In genomic region chr1:226637147-226637935, GRCh38 we compare ENCODE assay signal across 9 cellular contexts.
A peak's percentile ranks its signal among the peaks of the same experiment; 100 is the strongest.
DNase-seq lines count a peak whose midpoint lies in the region; ATAC-seq and TF ChIP-seq lines count a peak whose summit lies in the region.
"Had no signal": no experiment of that assay in that cellular context is flagged by ENCODE, and none has a peak within 500 bp of the region (broad histone marks: within the 10 kb centered on the region; RNA-seq: fewer than 3 reads in every experiment).

No MANE protein-coding gene starts in this region.

- H3K27ac ChIP-seq in endodermal cell (ENCODE audit: low read depth, low read length) (no peak overlapping the region), A673 (ENCODE audit: low read depth, low read length, poor library complexity, severe bottlenecking) (no peak overlapping the region)

- H3K27me3 ChIP-seq in endodermal cell (ENCODE audit: control insufficient read depth, insufficient read depth, low read length, poor library complexity, severe bottlenecking): no peaks in the 10 kb centered on the region
- H3K27me3 ChIP-seq in A673 (replicated peaks; ENCODE audit: insufficient read depth, low read depth, low read length, poor library complexity): no peaks in the 10 kb centered on the region

- peak; percentile 59 for TF ChIP-seq CTCF in endodermal cell (conservative IDR thresholded peaks at IDR 0.05)
- no peak for TF ChIP-seq CTCF in A673 (conservative IDR thresholded peaks at IDR 0.05; ENCODE audit: low read depth, low read length)

- no peak overlapping the region for H3K27ac Mint-ChIP-seq in endodermal cell

- no peaks in the 10 kb centered on the region for H3K9me3 Mint-ChIP-seq in endodermal cell

- CTCF ChIA-PET in A673 (lab: Charles Lee): no interaction called here

- ATAC-seq in GM21390 (IDR thresholded peaks at IDR 0.05; ENCODE audit: unreplicated experiment): no peak

- 85 to 86% methylated on average over 25 to 29 of the region's 29 CpGs for WGBS in endodermal cell (ENCODE audit: insufficient coverage in 1 of 2, insufficient read length in 1 of 2), 2 experiments

- H3K9ac ChIP-seq in endodermal cell (ENCODE audit: extremely low read depth, low read length, poor library complexity, severe bottlenecking): no peak overlapping the region

- H3K9me3 ChIP-seq in endodermal cell (ENCODE audit: control insufficient read depth, low read length): no peaks in the 10 kb centered on the region
- H3K9me3 ChIP-seq in A673 (ENCODE audit: low read depth, low read length, poor library complexity, severe bottlenecking): no peaks in the 10 kb centered on the region

- no peaks in the 10 kb centered on the region for H3K4me1 Mint-ChIP-seq in endodermal cell

- no TSS peak for BruUV-seq in A673 (replicated peaks; lab: Mats Ljungman, UMichigan)

- DNase-seq in AG08396 (ENCODE audit: low spot score): peak; percentile 56
- peak; percentile 57 for DNase-seq in HuH-7.5 (ENCODE audit: low spot score)
- DNase-seq in endodermal cell: peak; percentile 74
- DNase-seq in myocyte (ENCODE audit: low read depth): peak; percentile 52
- DNase-seq in dedifferentiated amniotic fluid mesenchymal stem cell (ENCODE audit: extremely low spot score): no peak
- DNase-seq in NCI-H1436 treated with DMSO at 0.1 percent for 48 hours (lab: John Stamatoyannopoulos, UW): no peak
- DNase-seq in A673 (ENCODE audit: low spot score): no peak
- DNase-seq: NCI-H345 had no signal

- H3K36me3 ChIP-seq in endodermal cell (ENCODE audit: control insufficient read depth, insufficient read depth, low read length) (peaks cover 19% of the 10 kb centered on the region), A673 (ENCODE audit: insufficient read depth, low read length, poor library complexity, severe bottlenecking) (no peaks in the 10 kb centered on the region)

- H3K4me3 Mint-ChIP-seq in endodermal cell: no peak overlapping the region

- POLR2A ChIA-PET in A673 (lab: Charles Lee; ENCODE audit: low non-redundant PET): no interaction called here

- H3K27me3 Mint-ChIP-seq in endodermal cell (ENCODE audit: insufficient read depth): no peaks in the 10 kb centered on the region

- peaks cover 46% of the 10 kb centered on the region for H3K36me3 Mint-ChIP-seq in endodermal cell (ENCODE audit: low read depth)

- H3K4me3 ChIP-seq in endodermal cell (ENCODE audit: low read length) (no peak overlapping the region), A673 (ENCODE audit: low read depth, low read length, poor library complexity, severe bottlenecking) (no peak overlapping the region)

- H3K4me1 ChIP-seq in endodermal cell (ENCODE audit: control insufficient read depth, insufficient read depth, low read length): no peaks in the 10 kb centered on the region
- no peaks in the 10 kb centered on the region for H3K4me1 ChIP-seq in A673 (ENCODE audit: insufficient read depth, low read length, poor library complexity, severe bottlenecking)

- intact Hi-C loops in A673 (cut with micrococcal nuclease; ENCODE audit: unreplicated experiment): no loop called here

Comparison
In these comparisons a context has a peak if more than half of its experiments do, and no peak if none do; other contexts are left out.
1. DNase-seq: peak in AG08396 (single experiment), HuH-7.5 (single experiment), endodermal cell (single experiment) and myocyte (single experiment); none in dedifferentiated amniotic fluid mesenchymal stem cell (single experiment), NCI-H1436 treated with DMSO at 0.1 percent for 48 hours (single experiment) and A673 (single experiment).